In genomic region chr5:10710513-10711128, GRCh38 we compare ENCODE assay signal across 14 cellular contexts. TPM values are rescaled to one million over a fixed set of nuclear protein-coding genes. Genes with fewer than 3 reads are reported as not detected.
DNase-seq lines count a peak whose midpoint lies in the region; ATAC-seq and TF ChIP-seq lines count a peak whose summit lies in the region.
"Had no signal": no experiment of that assay in that cellular context is flagged by ENCODE, and none has a peak within 500 bp of the region (broad histone marks: within the 10 kb centered on the region; RNA-seq: fewer than 3 reads in every experiment).

No MANE protein-coding gene starts in this region.

- no peak for TF ChIP-seq POLR2A in adrenal gland (IDR thresholded peaks at IDR 0.05)

- WGBS in adrenal gland, 4 donors, result 92 to 93% (median 92%) methylated on average over 10 of the region's 10 CpGs

- no peaks in the 10 kb centered on the region for H3K9me3 Mint-ChIP-seq in activated naive CD4-positive, alpha-beta T cell treated with anti-CD3 and anti-CD28 coated beads, Interleukin-2, amount 50 U/mL, for 24 hours
- H3K9me3 Mint-ChIP-seq in activated naive CD4-positive, alpha-beta T cell treated with anti-CD3 and anti-CD28 coated beads, Interleukin-2, amount 50 U/mL, for 72 hours, result no peaks in the 10 kb centered on the region
- H3K9me3 Mint-ChIP-seq in immature natural killer cell, result no peaks in the 10 kb centered on the region
- H3K9me3 Mint-ChIP-seq in stimulated activated effector memory CD8-positive, alpha-beta T cell treated with anti-CD3 and anti-CD28 coated beads, Interleukin-12 subunit alpha, Interleukin-12 subunit beta, amount 100 ng/mL, for 72 hours, result no peaks in the 10 kb centered on the region

- peak overlapping the region; percentile 48 for H3K27ac Mint-ChIP-seq in activated naive CD4-positive, alpha-beta T cell treated with anti-CD3 and anti-CD28 coated beads, Interleukin-2, amount 50 U/mL, for 24 hours
- H3K27ac Mint-ChIP-seq in activated naive CD4-positive, alpha-beta T cell treated with anti-CD3 and anti-CD28 coated beads, Interleukin-2, amount 50 U/mL, for 72 hours, result peak overlapping the region in 1 of 2 donors; percentile 25
- peak overlapping the region; percentile 86 for H3K27ac Mint-ChIP-seq in T-helper 17 cell
- H3K27ac Mint-ChIP-seq in immature natural killer cell, result peak overlapping the region in 5 of 6 donors; percentile 2 to 70 (median 53)
- peak overlapping the region; percentile 64 for H3K27ac Mint-ChIP-seq in stimulated activated effector memory CD8-positive, alpha-beta T cell treated with anti-CD3 and anti-CD28 coated beads, Interleukin-12 subunit alpha, Interleukin-12 subunit beta, amount 100 ng/mL, for 72 hours

- H3K36me3 Mint-ChIP-seq in activated naive CD4-positive, alpha-beta T cell treated with anti-CD3 and anti-CD28 coated beads, Interleukin-2, amount 50 U/mL, for 24 hours, result peaks cover 6% of the 10 kb centered on the region
- H3K36me3 Mint-ChIP-seq in activated naive CD4-positive, alpha-beta T cell treated with anti-CD3 and anti-CD28 coated beads, Interleukin-2, amount 50 U/mL, for 72 hours, result no peaks in the 10 kb centered on the region
- H3K36me3 Mint-ChIP-seq in T-helper 17 cell (ENCODE audit: low read depth) (peaks cover 5% of the 10 kb centered on the region), immature natural killer cell (peaks cover 4 to 19% (median 16%) of the 10 kb centered on the region in 3 donors)
- no peaks in the 10 kb centered on the region for H3K36me3 Mint-ChIP-seq in stimulated activated effector memory CD8-positive, alpha-beta T cell treated with anti-CD3 and anti-CD28 coated beads, Interleukin-12 subunit alpha, Interleukin-12 subunit beta, amount 100 ng/mL, for 72 hours

- H4K20me1 ChIP-seq in osteoblast (ENCODE audit: insufficient read depth, low read length), result peaks cover 67% of the 10 kb centered on the region

- H3K4me3 ChIP-seq in adrenal gland, result no peak overlapping the region
- no peak overlapping the region for H3K4me3 ChIP-seq in osteoblast (ENCODE audit: insufficient read depth, low read length)

- H3K27me3 Mint-ChIP-seq in activated naive CD4-positive, alpha-beta T cell treated with anti-CD3 and anti-CD28 coated beads, Interleukin-2, amount 50 U/mL, for 24 hours, result no peaks in the 10 kb centered on the region
- no peaks in the 10 kb centered on the region for H3K27me3 Mint-ChIP-seq in T-helper 17 cell
- peaks cover 0 to 2% (median 1%) of the 10 kb centered on the region in 3 donors for H3K27me3 Mint-ChIP-seq in immature natural killer cell (ENCODE audit: low read depth in 3 of 3)

- H3K27me3 ChIP-seq in adrenal gland (no peaks in the 10 kb centered on the region), osteoblast (ENCODE audit: insufficient read depth, low read length) (no peaks in the 10 kb centered on the region)

- no peak for ATAC-seq in activated naive CD4-positive, alpha-beta T cell treated with anti-CD3 and anti-CD28 coated beads, Interleukin-2, amount 50 U/mL, for 72 hours
- no peak for ATAC-seq in T-helper 17 cell
- ATAC-seq in stimulated activated effector memory CD8-positive, alpha-beta T cell treated with anti-CD3 and anti-CD28 coated beads, Interleukin-12 subunit alpha, Interleukin-12 subunit beta, amount 100 ng/mL, for 72 hours, result no peak

- H3K4me3 Mint-ChIP-seq in activated naive CD4-positive, alpha-beta T cell treated with anti-CD3 and anti-CD28 coated beads, Interleukin-2, amount 50 U/mL, for 24 hours, result no peak overlapping the region
- no peak overlapping the region for H3K4me3 Mint-ChIP-seq in T-helper 17 cell
- peak overlapping the region; percentile 53 to 73 (median 58) for H3K4me3 Mint-ChIP-seq in immature natural killer cell
- no peak overlapping the region for H3K4me3 Mint-ChIP-seq in stimulated activated effector memory CD8-positive, alpha-beta T cell treated with anti-CD3 and anti-CD28 coated beads, Interleukin-12 subunit alpha, Interleukin-12 subunit beta, amount 100 ng/mL, for 72 hours

- TF ChIP-seq CTCF in adrenal gland (IDR thresholded peaks at IDR 0.05), result no peak
- TF ChIP-seq CTCF in osteoblast (IDR thresholded peaks at IDR 0.05; ENCODE audit: extremely low read depth, low read depth, low read length), result no peak

- H3K36me3 ChIP-seq in adrenal gland (replicated peaks in 1 of 2), result no peaks in the 10 kb centered on the region
- peaks cover 12% of the 10 kb centered on the region for H3K36me3 ChIP-seq in osteoblast (ENCODE audit: insufficient read depth, low read length)

- intact Hi-C loops in adrenal gland (cut with DNase I), result no loop called here

- H3K27ac ChIP-seq in adrenal gland (no peak overlapping the region), osteoblast (ENCODE audit: low read depth, low read length) (no peak overlapping the region)

- H3K4me2 ChIP-seq in osteoblast (ENCODE audit: insufficient read depth, low read length), result no peak overlapping the region

- H3K79me2 ChIP-seq in osteoblast (ENCODE audit: insufficient read depth, low read length), result peaks cover 52% of the 10 kb centered on the region

- DNase-seq in activated naive CD4-positive, alpha-beta T cell treated with anti-CD3 and anti-CD28 coated beads, Interleukin-2, amount 50 U/mL, for 72 hours (ENCODE audit: low spot score in 2 of 2), result no peak
- DNase-seq in T-helper 17 cell (no peak), immature natural killer cell (peak in 1 of 3 donors; percentile 21), adrenal gland (no peak), NCI-H2029 treated with DMSO at 0.1 percent for 48 hours (lab: John Stamatoyannopoulos, UW) (no peak), osteoblast (ENCODE audit: insufficient read length, low spot score, missing footprints) (no peak)
- DNase-seq in stimulated activated effector memory CD8-positive, alpha-beta T cell treated with anti-CD3 and anti-CD28 coated beads, Interleukin-12 subunit alpha, Interleukin-12 subunit beta, amount 100 ng/mL, for 72 hours (ENCODE audit: low spot score in 2 of 2), result no peak
- DNase-seq: C1 segment of cervical spinal cord, COR-L47, HCEC 1CT, NCI-H1417, NCI-H2029, NCI-H524 had no signal

- H3K9me3 ChIP-seq in T-helper 17 cell (ENCODE audit: control insufficient read depth, low read length, poor library complexity, severe bottlenecking) (no peaks in the 10 kb centered on the region), adrenal gland (replicated peaks in 1 of 3) (no peaks in the 10 kb centered on the region), osteoblast (ENCODE audit: low read depth, low read length) (no peaks in the 10 kb centered on the region)

- peaks cover 25% of the 10 kb centered on the region for H3K4me1 Mint-ChIP-seq in activated naive CD4-positive, alpha-beta T cell treated with anti-CD3 and anti-CD28 coated beads, Interleukin-2, amount 50 U/mL, for 24 hours
- peaks cover 31% of the 10 kb centered on the region for H3K4me1 Mint-ChIP-seq in T-helper 17 cell
- H3K4me1 Mint-ChIP-seq in immature natural killer cell, result peaks cover 47 to 56% of the 10 kb centered on the region in 2 donors
- H3K4me1 Mint-ChIP-seq in stimulated activated effector memory CD8-positive, alpha-beta T cell treated with anti-CD3 and anti-CD28 coated beads, Interleukin-12 subunit alpha, Interleukin-12 subunit beta, amount 100 ng/mL, for 72 hours, result peaks cover 56% of the 10 kb centered on the region

- no peak overlapping the region for H2AFZ ChIP-seq in osteoblast (ENCODE audit: low read length)

- H3K4me1 ChIP-seq in adrenal gland (replicated peaks in 1 of 2) (no peaks in the 10 kb centered on the region), osteoblast (ENCODE audit: insufficient read depth, low read length) (peaks cover 11% of the 10 kb centered on the region)

RNA-seq across cellular contexts. Expression of gene DAP, which starts 50.4 kb away (rescaled TPM):
- 10 to 100 TPM; 21.9 to 37.7 TPM for total RNA-seq in activated naive CD4-positive, alpha-beta T cell treated with anti-CD3 and anti-CD28 coated beads, Interleukin-2, amount 50 U/mL, for 72 hours
- total RNA-seq in T-helper 17 cell (10 to 100 TPM; 40.1 to 54.5 TPM), adrenal gland (100 to 1,000 TPM in 5 of 8 donors, 10 to 100 TPM in 3; 47.9 to 197 (median 125) TPM), osteoblast (31.1 and 36.2 TPM in 2 replicates)
- polyA plus RNA-seq in immature natural killer cell (10 to 100 TPM; 43.1 to 87.1 (median 53.9) TPM), adrenal gland (100 to 1,000 TPM in 1 of 3 donors, 10 to 100 TPM in 2; 65.5 to 122 (median 68.4) TPM)

Comparison
In these comparisons a context has a peak if more than half of its experiments do, and no peak if none do; other contexts are left out.
1. H3K4me3 Mint-ChIP-seq: peak in immature natural killer cell (5 of 5); none in activated naive CD4-positive, alpha-beta T cell treated with anti-CD3 and anti-CD28 coated beads, Interleukin-2, amount 50 U/mL, for 24 hours (single experiment), T-helper 17 cell (single experiment) and stimulated activated effector memory CD8-positive, alpha-beta T cell treated with anti-CD3 and anti-CD28 coated beads, Interleukin-12 subunit alpha, Interleukin-12 subunit beta, amount 100 ng/mL, for 72 hours (single experiment).